In genomic region chr9:6944093-6944551, GRCh38 we compare ENCODE assay signal across 12 cellular contexts.
A peak's percentile ranks its signal among the peaks of the same experiment; 100 is the strongest.
DNase-seq lines count a peak whose midpoint lies in the region; ATAC-seq and TF ChIP-seq lines count a peak whose summit lies in the region.
"Had no signal": no experiment of that assay in that cellular context is flagged by ENCODE, and none has a peak within 500 bp of the region (broad histone marks: within the 10 kb centered on the region; RNA-seq: fewer than 3 reads in every experiment).

No MANE protein-coding gene starts in this region.

- H3K4me3 ChIP-seq in AG10803 (ENCODE audit: low read length): no peak overlapping the region
- no peak overlapping the region for H3K4me3 ChIP-seq in CD4-positive, alpha-beta memory T cell (ENCODE audit: low read length in 2 of 2)
- H3K4me3 ChIP-seq: sigmoid colon had no signal

- no peak for TF ChIP-seq CTCF in AG10803 (conservative IDR thresholded peaks at IDR 0.05; ENCODE audit: low read length)

- DNase-seq in AG10803 (ENCODE audit: low read depth) (peak; percentile 59), HT1080 (ENCODE audit: low read depth) (peak; percentile 64), RPMI7951 (ENCODE audit: low read depth) (peak; percentile 50), foreskin melanocyte (peak; percentile 32), ACHN (no peak)
- DNase-seq in CD4-positive, alpha-beta memory T cell: no peak
- DNase-seq: activated naive CD4-positive, alpha-beta T cell treated with anti-CD3 and anti-CD28 coated beads for 36 hours; GF-D8; GOT3; sigmoid colon had no signal

- POLR2A ChIA-PET in CD4-positive, alpha-beta memory T cell (lab: Charles Lee; ENCODE audit: partially characterized antibody): no interaction called here

- CTCF ChIA-PET in CD4-positive, alpha-beta memory T cell (lab: Charles Lee; ENCODE audit: partially characterized antibody): no interaction called here

- H3K27ac Mint-ChIP-seq in CD4-positive, alpha-beta memory T cell: no peak overlapping the region
- H3K27ac Mint-ChIP-seq in activated T-helper 17 cell treated with anti-CD3 and anti-CD28 coated beads, Interleukin-2, amount 50 U/mL, for 72 hours: no peak overlapping the region
- H3K27ac Mint-ChIP-seq: activated naive CD4-positive, alpha-beta T cell treated with anti-CD3 and anti-CD28 coated beads for 36 hours had no signal

- H3K9me3 ChIP-seq in CD4-positive, alpha-beta memory T cell (ENCODE audit: control insufficient read depth in 1 of 2, low read length in 2 of 2): no peaks in the 10 kb centered on the region
- H3K9me3 ChIP-seq: sigmoid colon had no signal

- no peaks in the 10 kb centered on the region for H3K27me3 Mint-ChIP-seq in CD4-positive, alpha-beta memory T cell
- H3K27me3 Mint-ChIP-seq in activated T-helper 17 cell treated with anti-CD3 and anti-CD28 coated beads, Interleukin-2, amount 50 U/mL, for 72 hours: no peaks in the 10 kb centered on the region

- H3K27me3 ChIP-seq in CD4-positive, alpha-beta memory T cell (ENCODE audit: insufficient read depth, low read length): no peaks in the 10 kb centered on the region
- H3K27me3 ChIP-seq: sigmoid colon had no signal

- H3K36me3 ChIP-seq in CD4-positive, alpha-beta memory T cell (ENCODE audit: insufficient read depth, low read length): no peaks in the 10 kb centered on the region
- H3K36me3 ChIP-seq: sigmoid colon had no signal

- in situ Hi-C loops in ACHN (cut with HindIII; ENCODE audit: low pct_ligation_motif_present, low pct_unique_long_range_greater_than_20kb, low sequenced_read_pairs): no loop called here

- no peak overlapping the region for H3K27ac ChIP-seq in CD4-positive, alpha-beta memory T cell (ENCODE audit: low read depth, low read length)
- H3K27ac ChIP-seq: sigmoid colon had no signal

- peaks cover 21 to 22% of the 10 kb centered on the region in 2 donors for H3K36me3 Mint-ChIP-seq in CD4-positive, alpha-beta memory T cell
- H3K36me3 Mint-ChIP-seq in activated T-helper 17 cell treated with anti-CD3 and anti-CD28 coated beads, Interleukin-2, amount 50 U/mL, for 72 hours (ENCODE audit: low read depth): peaks cover 43% of the 10 kb centered on the region

- ATAC-seq in activated T-helper 17 cell treated with anti-CD3 and anti-CD28 coated beads, Interleukin-2, amount 50 U/mL, for 72 hours (replicated peaks): no peak
- ATAC-seq in GM21526 (IDR thresholded peaks at IDR 0.05; ENCODE audit: low FRiP score, unreplicated experiment): no peak

- no peaks in the 10 kb centered on the region for H3K9me3 Mint-ChIP-seq in CD4-positive, alpha-beta memory T cell
- H3K9me3 Mint-ChIP-seq in activated T-helper 17 cell treated with anti-CD3 and anti-CD28 coated beads, Interleukin-2, amount 50 U/mL, for 72 hours: no peaks in the 10 kb centered on the region

- peaks cover 9% of the 10 kb centered on the region for H3K4me1 ChIP-seq in CD4-positive, alpha-beta memory T cell (ENCODE audit: insufficient read depth, low read length)

- peaks cover 12 to 27% (median 22%) of the 10 kb centered on the region in 4 donors for H3K4me1 Mint-ChIP-seq in CD4-positive, alpha-beta memory T cell
- peaks cover 6% of the 10 kb centered on the region for H3K4me1 Mint-ChIP-seq in activated T-helper 17 cell treated with anti-CD3 and anti-CD28 coated beads, Interleukin-2, amount 50 U/mL, for 72 hours

- intact Hi-C loops in CD4-positive, alpha-beta memory T cell (cut with micrococcal nuclease): no loop called here

- H3K4me3 Mint-ChIP-seq in CD4-positive, alpha-beta memory T cell: no peak overlapping the region
- H3K4me3 Mint-ChIP-seq in activated T-helper 17 cell treated with anti-CD3 and anti-CD28 coated beads, Interleukin-2, amount 50 U/mL, for 72 hours: no peak overlapping the region
- H3K4me3 Mint-ChIP-seq: activated naive CD4-positive, alpha-beta T cell treated with anti-CD3 and anti-CD28 coated beads for 36 hours had no signal

Comparison
In these comparisons a context has a peak if more than half of its experiments do, and no peak if none do; other contexts are left out.
1. DNase-seq: peak in AG10803 (single experiment), HT1080 (single experiment), RPMI7951 (single experiment) and foreskin melanocyte (single experiment); none in CD4-positive, alpha-beta memory T cell (0 of 5) and ACHN (single experiment).